ENCODE assay signal across 14 cellular contexts in the genomic region with DNA sequence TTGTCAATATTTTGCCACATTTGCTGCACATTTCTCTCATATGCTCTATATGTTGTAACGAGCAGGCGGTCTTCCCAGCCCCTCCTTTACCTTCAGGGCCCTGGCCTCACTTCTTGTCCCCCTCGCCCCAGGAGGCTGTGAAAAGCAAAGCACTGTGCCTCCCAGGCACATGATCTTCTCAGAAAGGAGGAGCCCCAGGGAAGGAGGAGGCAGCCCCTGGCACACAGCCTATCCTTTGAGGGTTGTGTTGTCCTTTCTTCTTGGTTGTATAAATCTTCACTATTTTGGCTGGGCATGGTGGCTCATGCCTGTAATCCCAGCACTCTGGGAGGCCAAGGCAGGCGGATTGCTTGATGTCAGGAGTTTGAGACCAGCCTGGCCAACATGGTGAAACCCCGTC.
A peak's percentile ranks its signal among the peaks of the same experiment; 100 is the strongest.
DNase-seq lines count a peak whose midpoint lies in the region; ATAC-seq and TF ChIP-seq lines count a peak whose summit lies in the region.
"Had no signal": no experiment of that assay in that cellular context is flagged by ENCODE, and none has a peak within 500 bp of the region (broad histone marks: within the 10 kb centered on the region; RNA-seq: fewer than 3 reads in every experiment).

No MANE protein-coding gene starts in this region.

- CTCF ChIA-PET in naive thymus-derived CD4-positive, alpha-beta T cell (lab: Charles Lee), result no interaction called here

- peaks cover 88% of the 10 kb centered on the region for H3K79me2 ChIP-seq in osteoblast (ENCODE audit: insufficient read depth, low read length)

- H3K4me3 Mint-ChIP-seq in HFFc6, result no peak overlapping the region
- H3K4me3 Mint-ChIP-seq in naive thymus-derived CD4-positive, alpha-beta T cell, result peak overlapping the region in 8 of 10 donors; percentile 24 to 88 (median 76)

- H3K36me3 ChIP-seq in naive thymus-derived CD4-positive, alpha-beta T cell (ENCODE audit: control insufficient read depth in 2 of 3, insufficient read depth in 3 of 3, low read length in 3 of 3), result peaks cover 0 to 10% (median 4%) of the 10 kb centered on the region in 3 experiments
- H3K36me3 ChIP-seq in osteoblast (ENCODE audit: insufficient read depth, low read length) (no peaks in the 10 kb centered on the region), right lobe of liver (no peaks in the 10 kb centered on the region)
- H3K36me3 ChIP-seq: HAP-1, lower lobe of right lung had no signal

- H3K4me2 ChIP-seq in osteoblast (ENCODE audit: insufficient read depth, low read length), result no peak overlapping the region

- no peak overlapping the region for H2AFZ ChIP-seq in osteoblast (ENCODE audit: low read length)

- no peaks in the 10 kb centered on the region for H3K27me3 ChIP-seq in naive thymus-derived CD4-positive, alpha-beta T cell (ENCODE audit: control insufficient read depth in 2 of 2, insufficient read depth in 2 of 2, low read length in 2 of 2)
- H3K27me3 ChIP-seq in osteoblast (ENCODE audit: insufficient read depth, low read length), result no peaks in the 10 kb centered on the region
- H3K27me3 ChIP-seq in right lobe of liver, result no peaks in the 10 kb centered on the region
- H3K27me3 ChIP-seq: dorsolateral prefrontal cortex had no signal

- H3K4me1 Mint-ChIP-seq in HFFc6 (ENCODE audit: low read depth), result peaks cover 39% of the 10 kb centered on the region
- H3K4me1 Mint-ChIP-seq in naive thymus-derived CD4-positive, alpha-beta T cell, result peaks cover 69 to 95% (median 84%) of the 10 kb centered on the region in 7 donors

- intact Hi-C loops in naive thymus-derived CD4-positive, alpha-beta T cell (cut with micrococcal nuclease), result no loop called here
- intact Hi-C loops in right lobe of liver (cut with DNase I), result no loop called here

- H3K27ac ChIP-seq in naive thymus-derived CD4-positive, alpha-beta T cell (ENCODE audit: low read depth, low read length), result peak overlapping the region; percentile 48
- no peak overlapping the region for H3K27ac ChIP-seq in osteoblast (ENCODE audit: low read depth, low read length)
- no peak overlapping the region for H3K27ac ChIP-seq in right lobe of liver
- H3K27ac ChIP-seq: 22Rv1, dorsolateral prefrontal cortex, lower lobe of right lung had no signal

- no peaks in the 10 kb centered on the region; the same call in 1 of the 2 replicates for H3K36me3 Mint-ChIP-seq in HFFc6 (ENCODE audit: low read depth)
- peaks cover 4 to 12% of the 10 kb centered on the region in 2 donors for H3K36me3 Mint-ChIP-seq in activated naive CD4-positive, alpha-beta T cell treated with anti-CD3 and anti-CD28 coated beads, Interleukin-2, amount 50 U/mL, for 72 hours
- peaks cover 0 to 23% (median 9%) of the 10 kb centered on the region in 5 donors for H3K36me3 Mint-ChIP-seq in naive thymus-derived CD4-positive, alpha-beta T cell

- POLR2A ChIA-PET in naive thymus-derived CD4-positive, alpha-beta T cell (lab: Charles Lee), result interaction anchor here (0.8 to 2.1 kb wide), 3 partner anchors 9 to 39 kb away, joined by 4 to 9 read pairs (median 5); no protein-coding TSS in a partner anchor

- H3K4me1 ChIP-seq in naive thymus-derived CD4-positive, alpha-beta T cell (ENCODE audit: control insufficient read depth in 2 of 2, insufficient read depth in 2 of 2, low read length in 2 of 2), result peaks cover 57 to 92% of the 10 kb centered on the region in 2 donors
- H3K4me1 ChIP-seq in osteoblast (ENCODE audit: insufficient read depth, low read length) (peaks cover 22% of the 10 kb centered on the region), right lobe of liver (peaks cover 0 to 15% (median 0%) of the 10 kb centered on the region in 4 donors)
- H3K4me1 ChIP-seq: HAP-1 had no signal

- H3K27ac Mint-ChIP-seq in HFFc6, result peak overlapping the region; percentile 3; the same call in 1 of the 2 replicates
- H3K27ac Mint-ChIP-seq in activated naive CD4-positive, alpha-beta T cell treated with anti-CD3 and anti-CD28 coated beads, Interleukin-2, amount 50 U/mL, for 72 hours, result peak overlapping the region; percentile 68 to 75
- H3K27ac Mint-ChIP-seq in naive thymus-derived CD4-positive, alpha-beta T cell, result peak overlapping the region; percentile 28 to 98 (median 90)

- no peaks in the 10 kb centered on the region for H3K9me3 ChIP-seq in naive thymus-derived CD4-positive, alpha-beta T cell (ENCODE audit: control insufficient read depth in 2 of 3, low read length in 3 of 3)
- no peaks in the 10 kb centered on the region for H3K9me3 ChIP-seq in osteoblast (ENCODE audit: low read depth, low read length)
- H3K9me3 ChIP-seq in right lobe of liver, result no peaks in the 10 kb centered on the region
- H3K9me3 ChIP-seq: HAP-1, lower lobe of right lung had no signal

- DNase-seq in DMS 273 (lab: John Stamatoyannopoulos, UW; ENCODE audit: unreplicated experiment), result peak; percentile 28
- DNase-seq in DMS 273 treated with DMSO at 0.1 percent for 48 hours (lab: John Stamatoyannopoulos, UW), result no peak
- DNase-seq in HFFc6, result no peak
- no peak for DNase-seq in activated naive CD4-positive, alpha-beta T cell treated with anti-CD3 and anti-CD28 coated beads, Interleukin-2, amount 50 U/mL, for 72 hours (ENCODE audit: low spot score in 2 of 2)
- no peak for DNase-seq in naive thymus-derived CD4-positive, alpha-beta T cell
- no peak for DNase-seq in GM19238 (ENCODE audit: insufficient read length, low spot score)
- no peak for DNase-seq in osteoblast (ENCODE audit: insufficient read length, low spot score, missing footprints)
- DNase-seq in right lobe of liver, result no peak
- DNase-seq: dorsolateral prefrontal cortex, lower lobe of right lung, NCI-H2029 treated with DMSO at 0.1 percent for 48 hours, SHP77 treated with DMSO at 0.1 percent for 48 hours had no signal

- H4K20me1 ChIP-seq in osteoblast (ENCODE audit: insufficient read depth, low read length), result peaks cover 53% of the 10 kb centered on the region

- no peaks in the 10 kb centered on the region for H3K9me3 Mint-ChIP-seq in HFFc6
- no peaks in the 10 kb centered on the region for H3K9me3 Mint-ChIP-seq in activated naive CD4-positive, alpha-beta T cell treated with anti-CD3 and anti-CD28 coated beads, Interleukin-2, amount 50 U/mL, for 72 hours
- no peaks in the 10 kb centered on the region for H3K9me3 Mint-ChIP-seq in naive thymus-derived CD4-positive, alpha-beta T cell

- TF ChIP-seq CTCF in HFFc6 (IDR thresholded peaks at IDR 0.05), result no peak
- no peak for TF ChIP-seq CTCF in osteoblast (IDR thresholded peaks at IDR 0.05; ENCODE audit: extremely low read depth, low read depth, low read length)
- no peak for TF ChIP-seq CTCF in right lobe of liver (IDR thresholded peaks at IDR 0.05)

- no peak for TF ChIP-seq POLR2A in right lobe of liver (IDR thresholded peaks at IDR 0.05)

- ATAC-seq in activated naive CD4-positive, alpha-beta T cell treated with anti-CD3 and anti-CD28 coated beads, Interleukin-2, amount 50 U/mL, for 72 hours, result no peak
- ATAC-seq in naive thymus-derived CD4-positive, alpha-beta T cell, result no peak
- no peak for ATAC-seq in right lobe of liver
- ATAC-seq: lower lobe of right lung had no signal

- no peak overlapping the region for H3K4me3 ChIP-seq in naive thymus-derived CD4-positive, alpha-beta T cell (ENCODE audit: low read length)
- no peak overlapping the region for H3K4me3 ChIP-seq in osteoblast (ENCODE audit: insufficient read depth, low read length)
- H3K4me3 ChIP-seq in right lobe of liver, result no peak overlapping the region
- H3K4me3 ChIP-seq: dorsolateral prefrontal cortex, HAP-1, lower lobe of right lung had no signal

- H3K27me3 Mint-ChIP-seq in HFFc6 (ENCODE audit: insufficient read depth), result no peaks in the 10 kb centered on the region; the same call in 1 of the 2 replicates
- H3K27me3 Mint-ChIP-seq in naive thymus-derived CD4-positive, alpha-beta T cell, result no peaks in the 10 kb centered on the region

- WGBS in right lobe of liver (ENCODE audit: insufficient coverage, low coverage, low lambda C conversion rate, missing lambda C conversion rate), result 96% methylated on average over 3 of the region's 5 CpGs

Comparison
In these comparisons a context has a peak if more than half of its experiments do, and no peak if none do; other contexts are left out.
1. H3K27ac Mint-ChIP-seq: peak in every context shown above with its lines; median percentile 90 in naive thymus-derived CD4-positive, alpha-beta T cell; 72 in activated naive CD4-positive, alpha-beta T cell treated with anti-CD3 and anti-CD28 coated beads, Interleukin-2, amount 50 U/mL, for 72 hours; 3 in HFFc6.